Comparison of ENCODE assay signal across 8 cellular contexts in genomic region chr11:58567889-58568512, GRCh38. TPM values are rescaled to one million over a fixed set of nuclear protein-coding genes. Genes with fewer than 3 reads are reported as not detected.
DNase-seq lines count a peak whose midpoint lies in the region; ATAC-seq and TF ChIP-seq lines count a peak whose summit lies in the region.

No MANE protein-coding gene starts in this region.

- no peaks in the 10 kb centered on the region for H3K27me3 ChIP-seq in CD4-positive, alpha-beta T cell (ENCODE audit: control insufficient read depth, insufficient read depth, low read length)
- H3K27me3 ChIP-seq in osteoblast (ENCODE audit: insufficient read depth, low read length) (no peaks in the 10 kb centered on the region), transverse colon (no peaks in the 10 kb centered on the region)

- CTCF ChIA-PET in CD4-positive, alpha-beta T cell (lab: Charles Lee), result interaction anchor here (0.7 to 3.1 kb wide), 22 partner anchors 9 to 604 kb away, joined by 3 to 53 read pairs (median 6); partner anchors contain the start of genes DTX4, LPXN and ZFP91

- H3K36me3 ChIP-seq in osteoblast (ENCODE audit: insufficient read depth, low read length) (peaks cover 4% of the 10 kb centered on the region), transverse colon (peaks cover 0 to 21% (median 5%) of the 10 kb centered on the region in 4 donors)

- TF ChIP-seq CTCF in CD4-positive, alpha-beta T cell (IDR thresholded peaks at IDR 0.05), result peak; percentile 81
- peak; percentile 84 for TF ChIP-seq CTCF in osteoblast (IDR thresholded peaks at IDR 0.05; ENCODE audit: extremely low read depth, low read depth, low read length)
- peak; percentile 65 to 82 (median 75) for TF ChIP-seq CTCF in transverse colon (IDR thresholded peaks at IDR 0.05)

- peaks cover 48% of the 10 kb centered on the region for H3K79me2 ChIP-seq in osteoblast (ENCODE audit: insufficient read depth, low read length)

- peak overlapping the region; percentile 57 for H3K27ac Mint-ChIP-seq in CD4-positive, alpha-beta T cell

- peak; percentile 98 for ATAC-seq in CD4-positive, alpha-beta T cell (ENCODE audit: poor library complexity)
- peak; percentile 89 for ATAC-seq in GM19025 (IDR thresholded peaks at IDR 0.05; ENCODE audit: low read depth, unreplicated experiment)
- peak; percentile 87 for ATAC-seq in HG03196 (IDR thresholded peaks at IDR 0.05; ENCODE audit: unreplicated experiment)

- H3K9me3 ChIP-seq in CD4-positive, alpha-beta T cell (ENCODE audit: control insufficient read depth, low read length), result no peaks in the 10 kb centered on the region
- no peaks in the 10 kb centered on the region for H3K9me3 ChIP-seq in osteoblast (ENCODE audit: low read depth, low read length)
- no peaks in the 10 kb centered on the region for H3K9me3 ChIP-seq in transverse colon

- peak overlapping the region; percentile 25 for H2AFZ ChIP-seq in osteoblast (ENCODE audit: low read length)

- DNase-seq in CD4-positive, alpha-beta T cell, result peak; percentile 61 to 79 (median 72)
- peak; percentile 70 for DNase-seq in NCI-H82 (lab: John Stamatoyannopoulos, UW)
- DNase-seq in activated CD8-positive, alpha-beta memory T cell treated with anti-CD3 and anti-CD28 coated beads for 4 hours (ENCODE audit: low read depth in 2 of 2), result peak; percentile 61 to 65
- peak; percentile 68 to 78 for DNase-seq in erythroblast (lab: John Stamatoyannopoulos, UW)
- DNase-seq in osteoblast (ENCODE audit: insufficient read length, low spot score, missing footprints), result no peak
- DNase-seq in transverse colon, result peak; percentile 65

- POLR2A ChIA-PET in CD4-positive, alpha-beta T cell (lab: Charles Lee), result interaction anchor here (0.6 to 7.0 kb wide), 7 partner anchors 9 to 220 kb away, joined by 3 to 108 read pairs (median 5); partner anchors contain the start of genes LPXN and ZFP91

- TF ChIP-seq POLR2A in erythroblast (IDR thresholded peaks at IDR 0.05; ENCODE audit: low read length) (no peak), transverse colon (IDR thresholded peaks at IDR 0.05) (no peak)

- peaks cover 64% of the 10 kb centered on the region for H3K4me1 Mint-ChIP-seq in CD4-positive, alpha-beta T cell (ENCODE audit: low read depth)

- H3K4me3 ChIP-seq in osteoblast (ENCODE audit: insufficient read depth, low read length) (no peak overlapping the region), transverse colon (no peak overlapping the region)

- H3K4me2 ChIP-seq in osteoblast (ENCODE audit: insufficient read depth, low read length), result no peak overlapping the region

- no peaks in the 10 kb centered on the region for H3K9me3 Mint-ChIP-seq in CD4-positive, alpha-beta T cell

- in situ Hi-C loops in transverse colon (cut with MboI; ENCODE audit: low pct_ligation_motif_present in 1 of 4, low pct_unique_long_range_greater_than_20kb in 1 of 4, low sequenced_read_pairs in 3 of 4), result no loop called here

- no peak for TF ChIP-seq EP300 in transverse colon (IDR thresholded peaks at IDR 0.05; ENCODE audit: low read depth)

- WGBS in transverse colon (ENCODE audit: low coverage in 1 of 2), 2 donors, result 52 to 100% methylated on average over 1 to 4 of the region's 4 CpGs

- no peaks in the 10 kb centered on the region for H4K20me1 ChIP-seq in osteoblast (ENCODE audit: insufficient read depth, low read length)

- no peaks in the 10 kb centered on the region for H3K27me3 Mint-ChIP-seq in CD4-positive, alpha-beta T cell

- H3K27ac ChIP-seq in CD4-positive, alpha-beta T cell (ENCODE audit: low read depth, low read length), result no peak overlapping the region
- no peak overlapping the region for H3K27ac ChIP-seq in osteoblast (ENCODE audit: low read depth, low read length)
- H3K27ac ChIP-seq in transverse colon, result no peak overlapping the region

- H3K36me3 Mint-ChIP-seq in CD4-positive, alpha-beta T cell (ENCODE audit: low read depth), result peaks cover 72% of the 10 kb centered on the region

- peaks cover 4% of the 10 kb centered on the region for H3K4me1 ChIP-seq in osteoblast (ENCODE audit: insufficient read depth, low read length)
- peaks cover 3 to 13% (median 6%) of the 10 kb centered on the region in 4 donors for H3K4me1 ChIP-seq in transverse colon

- intact Hi-C loops in CD4-positive, alpha-beta T cell (cut with DNase I, micrococcal nuclease), result loop anchor here (1.0 to 5.0 kb wide), 3 partner anchors 11 to 64 kb away; partner anchors contain the start of gene ZFP91 (in 1 of the 2)
- intact Hi-C loops in transverse colon (cut with DNase I; ENCODE audit: low total_unique reads), result no loop called here

- peak overlapping the region; percentile 65 for H3K4me3 Mint-ChIP-seq in CD4-positive, alpha-beta T cell

RNA-seq across cellular contexts. Expression of gene LPXN, which starts 7.7 kb away (rescaled TPM):
- 10 to 100 TPM; 35.5 to 36.3 TPM for total RNA-seq in CD4-positive, alpha-beta T cell
- total RNA-seq in osteoblast (8.5 and 14.5 TPM in 2 replicates), transverse colon (10 to 100 TPM in 3 of 4 donors, 1 to 10 TPM in 1; 10.0 to 18.7 (median 16.0) TPM)

RNA-seq across cellular contexts. Expression of gene ZFP91, which starts 10.9 kb away (rescaled TPM):
- 10 to 100 TPM; 46.5 to 46.7 TPM for total RNA-seq in CD4-positive, alpha-beta T cell
- 61.2 and 62.5 TPM in 2 replicates for total RNA-seq in osteoblast
- total RNA-seq in transverse colon, result 10 to 100 TPM; 38.6 to 62.0 (median 56.2) TPM

RNA-seq across cellular contexts. Expression of gene CNTF, which starts 54.5 kb away (rescaled TPM):
- 1 to 10 TPM; 3.1 to 3.9 TPM for total RNA-seq in CD4-positive, alpha-beta T cell
- total RNA-seq in osteoblast (1.4 and 1.8 TPM in 2 replicates), transverse colon (1 to 10 TPM in 3 of 4 donors, not detected in 1; 1.1 to 2.1 (median 1.5) TPM)
